In the genomic region with DNA sequence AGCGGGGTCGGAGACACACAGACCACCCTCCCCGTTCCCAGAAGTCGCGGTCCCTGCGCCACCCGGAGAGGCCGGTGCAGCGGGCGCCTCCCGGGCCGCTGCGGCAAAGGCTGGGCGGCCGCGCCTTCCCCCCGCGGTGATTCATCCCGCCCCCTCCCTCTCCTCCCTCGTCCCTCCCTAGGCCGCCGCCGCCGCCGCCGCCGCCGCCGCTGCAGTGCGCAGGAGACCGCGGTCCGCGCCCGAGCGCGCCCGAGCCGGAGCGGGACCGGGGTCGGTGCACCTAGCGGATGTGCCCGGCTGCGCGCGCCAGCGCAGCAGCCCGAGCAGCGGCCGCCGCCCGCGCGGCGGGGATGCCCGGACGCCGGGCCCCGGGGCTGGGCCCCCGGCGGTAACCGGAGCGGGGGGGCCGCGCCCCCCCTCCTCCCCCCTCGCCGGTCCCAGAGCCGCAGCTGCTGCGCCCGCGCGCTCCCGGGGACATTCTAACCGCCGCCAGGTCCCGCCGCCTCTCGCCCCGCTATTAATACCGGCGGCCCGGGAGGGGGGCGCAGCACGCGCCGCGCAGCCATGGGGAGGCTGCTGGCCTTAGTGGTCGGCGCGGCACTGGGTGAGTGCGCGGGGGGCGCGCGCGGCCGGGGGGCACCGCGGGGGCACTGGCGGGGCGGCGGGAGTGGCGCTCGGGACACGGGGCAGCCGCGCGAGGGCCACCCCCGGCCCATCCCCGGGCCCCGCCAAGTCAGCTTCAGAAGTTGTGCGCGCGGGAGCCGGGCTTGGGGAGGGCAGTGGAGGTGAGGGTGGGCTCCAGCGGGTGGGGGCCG, we compare ENCODE assay signal across 8 cellular contexts. TPM values are rescaled to one million over a fixed set of nuclear protein-coding genes. Genes with fewer than 3 reads are reported as not detected.
DNase-seq lines count a peak whose midpoint lies in the region; TF ChIP-seq lines count a peak whose summit lies in the region.

A gene (plus strand): TSS at position 214 of the 815 bp plus-strand sequence. CDS start 351 bp downstream, at position 565.

- WGBS in ovary, 3 donors, result 0 to 1% (median 0%) methylated on average over 13 to 117 of the region's 118 CpGs
- 0% methylated on average over 1 to 7 of the region's 118 CpGs for WGBS in thyroid gland, 2 donors

- H3K27me3 ChIP-seq in ovary (no peaks in the 10 kb centered on the region), thyroid gland (no peaks in the 10 kb centered on the region)

- peak within 1 kb of the TSS; percentile 13 for H3K27ac Mint-ChIP-seq in activated naive CD4-positive, alpha-beta T cell treated with anti-CD3 and anti-CD28 coated beads, Interleukin-2, amount 10 ng/mL, durations not matched to agents 7 days and 5 days
- peak within 1 kb of the TSS; percentile 76 for H3K27ac Mint-ChIP-seq in glutamatergic neuron (ENCODE audit: unreplicated experiment)

- H3K4me1 ChIP-seq in ovary (ENCODE audit: insufficient read depth) (peaks cover 1% of the 10 kb centered on the region), thyroid gland (peaks cover 0 to 11% of the 10 kb centered on the region in 2 donors)

- TF ChIP-seq POLR2A in ovary (IDR thresholded peaks at IDR 0.05) (no peak), thyroid gland (IDR thresholded peaks at IDR 0.05) (no peak)

- peaks cover 56% of the 10 kb centered on the region for H3K27me3 Mint-ChIP-seq in activated naive CD4-positive, alpha-beta T cell treated with anti-CD3 and anti-CD28 coated beads, Interleukin-2, amount 10 ng/mL, durations not matched to agents 7 days and 5 days
- peaks cover 15% of the 10 kb centered on the region for H3K27me3 Mint-ChIP-seq in glutamatergic neuron (ENCODE audit: unreplicated experiment)

- intact Hi-C loops in ovary (cut with DNase I) (no loop called here), thyroid gland (cut with DNase I) (no loop called here)

- peak within 1 kb of the TSS; percentile 66 for H3K4me3 Mint-ChIP-seq in activated naive CD4-positive, alpha-beta T cell treated with anti-CD3 and anti-CD28 coated beads, Interleukin-2, amount 10 ng/mL, durations not matched to agents 7 days and 5 days
- peak within 1 kb of the TSS; percentile 95 for H3K4me3 Mint-ChIP-seq in glutamatergic neuron (ENCODE audit: unreplicated experiment)

- H3K36me3 ChIP-seq in ovary (no peaks in the 10 kb centered on the region), thyroid gland (peaks cover 10 to 15% of the 10 kb centered on the region in 2 donors)

- CTCF ChIA-PET in RWPE1 (lab: Yijun Ruan, JAX), result interaction anchor here (1.1 to 1.6 kb wide), 2 partner anchors 14 to 58 kb away, joined by 3 to 4 read pairs; no protein-coding TSS in a partner anchor
- CTCF ChIA-PET in activated naive CD4-positive, alpha-beta T cell treated with anti-CD3 and anti-CD28 coated beads, Interleukin-2, amount 10 ng/mL, durations not matched to agents 7 days and 5 days (lab: Charles Lee), result interaction anchor here (0.7 kb wide), 1 partner anchor 8 kb away, joined by 3 read pairs; no protein-coding TSS in a partner anchor

- peaks cover 9% of the 10 kb centered on the region for H3K4me1 Mint-ChIP-seq in activated naive CD4-positive, alpha-beta T cell treated with anti-CD3 and anti-CD28 coated beads, Interleukin-2, amount 10 ng/mL, durations not matched to agents 7 days and 5 days
- peaks cover 26% of the 10 kb centered on the region for H3K4me1 Mint-ChIP-seq in glutamatergic neuron (ENCODE audit: low read depth, unreplicated experiment)

- H3K27ac ChIP-seq in RWPE1 (peak within 1 kb of the TSS; percentile 61), ovary (no peak within 1 kb of the TSS), thyroid gland (peak within 1 kb of the TSS in 1 of 3 donors; percentile 5)

- H3K4me3 ChIP-seq in ovary (peak within 1 kb of the TSS; percentile 55), thyroid gland (replicated peaks in 1 of 3) (peak within 1 kb of the TSS in 1 of 3 donors; percentile 34)

- POLR2A ChIA-PET in RWPE1 (lab: Yijun Ruan, JAX; ENCODE audit: low non-redundant PET), result no interaction called here

- peaks cover 16% of the 10 kb centered on the region for H3K36me3 Mint-ChIP-seq in activated naive CD4-positive, alpha-beta T cell treated with anti-CD3 and anti-CD28 coated beads, Interleukin-2, amount 10 ng/mL, durations not matched to agents 7 days and 5 days
- peaks cover 5% of the 10 kb centered on the region for H3K36me3 Mint-ChIP-seq in glutamatergic neuron (ENCODE audit: unreplicated experiment)

- H3K9me3 Mint-ChIP-seq in activated naive CD4-positive, alpha-beta T cell treated with anti-CD3 and anti-CD28 coated beads, Interleukin-2, amount 10 ng/mL, durations not matched to agents 7 days and 5 days, result no peaks in the 10 kb centered on the region
- peaks cover 14% of the 10 kb centered on the region for H3K9me3 Mint-ChIP-seq in glutamatergic neuron (ENCODE audit: unreplicated experiment)

- peak; percentile 73 for DNase-seq in NCI-H82 (lab: John Stamatoyannopoulos, UW)
- no peak for DNase-seq in NCI-H82 treated with DMSO at 0.1 percent for 48 hours (lab: John Stamatoyannopoulos, UW; ENCODE audit: unreplicated experiment)
- peak; percentile 77 for DNase-seq in RWPE1 (ENCODE audit: low spot score)
- peak; percentile 71 for DNase-seq in activated naive CD4-positive, alpha-beta T cell treated with anti-CD3 and anti-CD28 coated beads, Interleukin-2, amount 10 ng/mL, durations not matched to agents 7 days and 5 days
- peak; percentile 82 for DNase-seq in glutamatergic neuron
- DNase-seq in ovary, result peak; percentile 64 to 81 (median 72)
- peak; percentile 26 for DNase-seq in thyroid gland
- DNase-seq in retina, result no peak

- TF ChIP-seq EP300 in ovary (IDR thresholded peaks at IDR 0.05), result no peak

- TF ChIP-seq CTCF in RWPE1 (conservative IDR thresholded peaks at IDR 0.05; ENCODE audit: low read depth) (no peak), glutamatergic neuron (IDR thresholded peaks at IDR 0.05; ENCODE audit: partially characterized antibody, unreplicated experiment) (no peak), ovary (IDR thresholded peaks at IDR 0.05) (no peak), thyroid gland (IDR thresholded peaks at IDR 0.05) (no peak)

- H3K9me3 ChIP-seq in ovary (no peaks in the 10 kb centered on the region), thyroid gland (no peaks in the 10 kb centered on the region)

RNA-seq across cellular contexts. Expression of the gene that starts here (rescaled TPM):
- total RNA-seq in glutamatergic neuron (ENCODE audit: unreplicated experiment), result 12.0 TPM
- 10 to 100 TPM in 3 of 7 donors, 1 to 10 TPM in 3, under 1 TPM in 1; 0.83 to 13.9 (median 5.7) TPM for total RNA-seq in ovary
- polyA plus RNA-seq in ovary, result 10 to 100 TPM in 1 of 2 donors, 1 to 10 TPM in 1; 3.6 to 10.6 TPM
- total RNA-seq in thyroid gland, result 10 to 100 TPM in 2 of 4 donors, 1 to 10 TPM in 2; 5.7 to 19.6 (median 10.1) TPM

Comparison
In these comparisons a context has a peak if more than half of its experiments do, and no peak if none do; other contexts are left out.
1. DNase-seq: peak in NCI-H82 (single experiment), RWPE1 (single experiment), activated naive CD4-positive, alpha-beta T cell treated with anti-CD3 and anti-CD28 coated beads, Interleukin-2, amount 10 ng/mL, durations not matched to agents 7 days and 5 days (single experiment), glutamatergic neuron (single experiment), ovary (5 of 5) and thyroid gland (2 of 2); none in NCI-H82 treated with DMSO at 0.1 percent for 48 hours (single experiment) and retina (single experiment).